In genomic region chr1:27430903-27431653, GRCh38 we compare ENCODE assay signal across 8 cellular contexts. TPM values are rescaled to one million over a fixed set of nuclear protein-coding genes. Genes with fewer than 3 reads are reported as not detected.
DNase-seq lines count a peak whose midpoint lies in the region; ATAC-seq and TF ChIP-seq lines count a peak whose summit lies in the region.

No MANE protein-coding gene starts in this region.

- no peak overlapping the region for H3K4me3 Mint-ChIP-seq in WTC11

- DNase-seq in WTC11 (ENCODE audit: low spot score) (no peak), Right ventricle myocardium superior (no peak), spleen (no peak), GM10248 (ENCODE audit: extremely low spot score) (no peak), NCI-H510A (lab: John Stamatoyannopoulos, UW) (no peak)
- DNase-seq in stimulated activated CD4-positive, alpha-beta T cell treated with anti-CD3 and anti-CD28 coated beads, Interleukin-1b, Interleukin-23, amount 100 ng/mL, for 48 hours = no peak

- 0 to 2% (median 0%) methylated on average over 1 of the region's 1 CpG for WGBS in spleen, 5 donors

- TF ChIP-seq POLR2A in spleen (IDR thresholded peaks at IDR 0.05) = no peak

- H3K27ac Mint-ChIP-seq in WTC11 = peak overlapping the region; percentile 91

- peaks cover 15% of the 10 kb centered on the region for H3K36me3 Mint-ChIP-seq in WTC11

- H3K9ac ChIP-seq in HUES6 (ENCODE audit: low read length) = no peak overlapping the region

- H3K9me3 ChIP-seq in HUES6 (ENCODE audit: control insufficient read depth, insufficient read depth, low read depth, low read length) = no peaks in the 10 kb centered on the region
- no peaks in the 10 kb centered on the region for H3K9me3 ChIP-seq in spleen

- TF ChIP-seq CTCF in WTC11 (IDR thresholded peaks at IDR 0.05) = no peak
- no peak for TF ChIP-seq CTCF in spleen (IDR thresholded peaks at IDR 0.05 in 8 of 11, conservative IDR thresholded peaks at IDR 0.05 in 3 of 11)
- TF ChIP-seq CTCF in GM10248 (IDR thresholded peaks at IDR 0.05; ENCODE audit: control extremely low read depth, extremely low read depth, low read depth, missing control alignments) = no peak

- POLR2A ChIA-PET in WTC11 (lab: Charles Lee) (interaction anchor here (0.5 to 2.1 kb wide), 3 partner anchors 57 to 1840 kb away, joined by 3 to 8 read pairs (median 4); partner anchors contain the start of gene WASF2), GM10248 (lab: Yijun Ruan, JAX) (no interaction called here)

- no peak overlapping the region for H3K4me3 ChIP-seq in HUES6 (ENCODE audit: low read depth, low read length)
- peak overlapping the region in 2 of 8 donors; percentile 5 to 22 for H3K4me3 ChIP-seq in spleen

- intact Hi-C loops in Right ventricle myocardium superior (cut with DNase I) (loop anchor here (10.0 kb wide), 1 partner anchor 54 kb away; no protein-coding TSS in a partner anchor), spleen (cut with DNase I; ENCODE audit: low total_unique reads) (no loop called here)

- H3K9me3 Mint-ChIP-seq in WTC11 = no peaks in the 10 kb centered on the region

- 0 out of 2 replicates have a peak overlapping the region, but pooled peaks have one; percentile 13 for H3K27ac ChIP-seq in HUES6 (ENCODE audit: low read depth, low read length)
- peak overlapping the region; percentile 49 to 90 (median 79) for H3K27ac ChIP-seq in spleen

- H3K36me3 ChIP-seq in HUES6 (ENCODE audit: control insufficient read depth, insufficient read depth, low read length) (peaks cover 22% of the 10 kb centered on the region), spleen (peaks cover 0 to 27% (median 11%) of the 10 kb centered on the region in 6 donors)

- peaks cover 42% of the 10 kb centered on the region for H3K4me1 ChIP-seq in HUES6 (ENCODE audit: control insufficient read depth, insufficient read depth, low read length)
- H3K4me1 ChIP-seq in spleen = peaks cover 72 to 100% (median 98%) of the 10 kb centered on the region in 6 donors

- ATAC-seq in WTC11 = no peak
- peak; percentile 54 for ATAC-seq in Right ventricle myocardium superior (ENCODE audit: poor library complexity)
- no peak for ATAC-seq in HG03280 (IDR thresholded peaks at IDR 0.05; ENCODE audit: unreplicated experiment)

- H3K27me3 ChIP-seq in HUES6 (ENCODE audit: control insufficient read depth, insufficient read depth, low read length) (no peaks in the 10 kb centered on the region), spleen (replicated peaks in 1 of 7) (no peaks in the 10 kb centered on the region)

- H3K4me1 Mint-ChIP-seq in WTC11 = peaks cover 75% of the 10 kb centered on the region

- CTCF ChIA-PET in WTC11 (lab: Charles Lee) (interaction anchor here (0.6 to 4.6 kb wide), 9 partner anchors 12 to 464 kb away, joined by 3 to 30 read pairs (median 11); no protein-coding TSS in a partner anchor), GM10248 (lab: Yijun Ruan, JAX) (interaction anchor here (0.6 to 10.7 kb wide), 9 partner anchors 7 to 176 kb away, joined by 3 to 66 read pairs (median 5); no protein-coding TSS in a partner anchor)

- no peaks in the 10 kb centered on the region for H3K27me3 Mint-ChIP-seq in WTC11 (ENCODE audit: low read depth)

TF ChIP-seq in WTC11, 78 proteins besides CTCF, POLR2A, EP300 and RAD21:
- TF ChIP-seq CDX4 (CRISPR knock-in tag; IDR thresholded peaks at IDR 0.05; ENCODE audit: borderline replicate concordance) (no peak), ZMAT4 (CRISPR knock-in tag; IDR thresholded peaks at IDR 0.05) (no peak), SMAD4 (CRISPR knock-in tag; IDR thresholded peaks at IDR 0.05) (no peak), ESRRA (CRISPR knock-in tag; IDR thresholded peaks at IDR 0.05; ENCODE audit: borderline replicate concordance) (no peak), SP1 (CRISPR knock-in tag; conservative IDR thresholded peaks at IDR 0.05) (no peak), NFYB (CRISPR knock-in tag; conservative IDR thresholded peaks at IDR 0.05; ENCODE audit: low read depth) (no peak), ZNF396 (CRISPR knock-in tag; IDR thresholded peaks at IDR 0.05; ENCODE audit: borderline replicate concordance) (no peak), NR2C2 (CRISPR knock-in tag; IDR thresholded peaks at IDR 0.05) (no peak), ZBTB21 (CRISPR knock-in tag; IDR thresholded peaks at IDR 0.05; ENCODE audit: borderline replicate concordance) (no peak), MAX (CRISPR knock-in tag; IDR thresholded peaks at IDR 0.05) (no peak), TCF7 (CRISPR knock-in tag; IDR thresholded peaks at IDR 0.05; ENCODE audit: low read depth) (no peak), ZNF219 (CRISPR knock-in tag; IDR thresholded peaks at IDR 0.05; ENCODE audit: borderline replicate concordance) (no peak), TEAD1 (CRISPR knock-in tag; IDR thresholded peaks at IDR 0.05) (no peak)

RNA-seq across cellular contexts. Expression of gene GPR3, which starts 38.7 kb away (rescaled TPM):
- total RNA-seq in WTC11 (2021) (7.8 to 12.4 TPM (median 7.8 TPM) in 3 replicates), Right ventricle myocardium superior (0.24 TPM), spleen (under 1 TPM in 3 of 7 donors, not detected in 4; 0.17 to 0.40 (median 0.28) TPM)
- polyA plus RNA-seq in spleen = under 1 TPM; 0.05 to 0.15 (median 0.10) TPM

RNA-seq across cellular contexts. Expression of gene CD164L2, which starts 47.9 kb away (rescaled TPM):
- total RNA-seq in WTC11 (2021) (3.0 to 5.5 TPM (median 4.3 TPM) in 3 replicates), Right ventricle myocardium superior (not detected), spleen (not detected)
- polyA plus RNA-seq in spleen = under 1 TPM in 1 of 3 donors, not detected in 2; 0.06 TPM

RNA-seq across cellular contexts. Expression of gene FCN3, which starts 56.5 kb away (rescaled TPM):
- total RNA-seq in WTC11 (2021) (0.98 to 1.6 TPM (median 1.3 TPM) in 3 replicates), Right ventricle myocardium superior (15.8 TPM), spleen (10 to 100 TPM in 3 of 7 donors, 1 to 10 TPM in 4; 4.4 to 21.7 (median 7.7) TPM)
- 10 to 100 TPM in 2 of 3 donors, 1 to 10 TPM in 1; 3.7 to 14.4 (median 11.7) TPM for polyA plus RNA-seq in spleen

RNA-seq across cellular contexts. Expression of gene WASF2, which starts 58.9 kb away (rescaled TPM):
- total RNA-seq in WTC11 (2021) (90.1 to 104 TPM (median 92.8 TPM) in 3 replicates), Right ventricle myocardium superior (49.3 TPM), spleen (100 to 1,000 TPM in 4 of 7 donors, 10 to 100 TPM in 3; 92.1 to 196 (median 129) TPM)
- polyA plus RNA-seq in spleen = 10 to 100 TPM; 17.2 to 36.8 (median 23.5) TPM
